ENCODE assay signal across 35 cellular contexts in the genomic region with DNA sequence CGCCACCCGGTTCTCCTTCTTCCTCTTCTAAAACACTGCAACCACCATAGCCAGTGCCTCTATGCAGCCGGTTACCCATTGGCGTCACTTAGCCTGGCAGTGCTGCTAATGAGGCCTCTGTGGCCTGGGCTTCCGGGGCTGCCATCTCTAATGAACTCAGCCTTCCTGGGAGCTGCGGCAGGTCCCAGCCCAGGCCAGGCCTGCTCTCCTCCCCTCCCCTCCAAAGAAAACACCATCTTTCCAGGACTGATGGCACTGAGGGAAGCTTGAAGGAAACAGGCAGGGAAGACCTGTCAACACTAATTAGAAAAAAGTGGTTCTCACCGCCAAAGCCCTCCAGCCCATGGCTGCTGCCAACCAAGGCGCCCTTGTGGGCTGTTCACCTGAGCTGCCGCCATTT.
"Had no signal": no experiment of that assay in that cellular context is flagged by ENCODE, and none has a peak within 500 bp of the region (broad histone marks: within the 10 kb centered on the region; RNA-seq: fewer than 3 reads in every experiment).

No MANE protein-coding gene starts in this region.

- H3K4me3 ChIP-seq: adrenal gland, body of pancreas, colonic mucosa, dorsolateral prefrontal cortex, esophagus muscularis mucosa, gastrocnemius medialis, heart left ventricle had no signal

- H3K27me3 ChIP-seq: adrenal gland, body of pancreas, colonic mucosa, dorsolateral prefrontal cortex, esophagus muscularis mucosa, foreskin keratinocyte, gastrocnemius medialis had no signal

- H3K36me3 ChIP-seq: adrenal gland, colonic mucosa, esophagus muscularis mucosa, gastrocnemius medialis, heart left ventricle had no signal

- H3K4me3 Mint-ChIP-seq: activated CD4-positive, alpha-beta memory T cell treated with anti-CD3 and anti-CD28 coated beads for 36 hours; activated CD4-positive, alpha-beta T cell treated with anti-CD3 and anti-CD28 coated beads for 36 hours; activated CD4-positive, alpha-beta T cell treated with anti-CD3 and anti-CD28 coated beads, Interleukin-2, amount 10 ng/mL, durations not matched to agents 24 days and 14 days; activated CD8-positive, alpha-beta memory T cell treated with anti-CD3 and anti-CD28 coated beads, Interleukin-2, amount 10 ng/mL, durations not matched to agents 7 days and 5 days; activated CD8-positive, alpha-beta T cell treated with anti-CD3 and anti-CD28 coated beads, Interleukin-2, amount 10 ng/mL, durations not matched to agents 7 days and 5 days; activated naive CD4-positive, alpha-beta T cell treated with anti-CD3 and anti-CD28 coated beads for 36 hours; activated naive CD4-positive, alpha-beta T cell treated with anti-CD3 and anti-CD28 coated beads, Interleukin-2, amount 50 U/mL, for 24 hours; activated naive CD8-positive, alpha-beta T cell treated with anti-CD3 and anti-CD28 coated beads for 36 hours; activated naive CD8-positive, alpha-beta T cell treated with anti-CD3 and anti-CD28 coated beads, Interleukin-2, amount 50 U/mL, for 24 hours; activated T-helper 1 cell treated with anti-CD3 and anti-CD28 coated beads, Interleukin-12 subunit alpha, Interleukin-12 subunit beta, Interleukin-2, Interleukin-4 antibody, amounts not matched to agents 30 ng/mL and 10 ng/mL and 1 ng/mL, durations not matched to agents 14 hours and 24 hours and 36 hours; endodermal cell; T-helper 17 cell; T-helper 2 cell treated with Interferon-gamma antibody and Interleukin-4, amounts not matched to agents 5 μg/mL and 100 μg/mL, for 36 hours had no signal

- H3K4me1 Mint-ChIP-seq: activated CD4-positive, alpha-beta T cell treated with anti-CD3 and anti-CD28 coated beads for 36 hours; activated naive CD4-positive, alpha-beta T cell treated with anti-CD3 and anti-CD28 coated beads, Interleukin-2, amount 50 U/mL, for 24 hours; activated naive CD8-positive, alpha-beta T cell treated with anti-CD3 and anti-CD28 coated beads, Interleukin-2, amount 50 U/mL, for 24 hours had no signal

- H3K4me1 ChIP-seq: adrenal gland, colonic mucosa, esophagus muscularis mucosa, foreskin keratinocyte, gastrocnemius medialis, heart left ventricle had no signal

- DNase-seq: activated CD4-positive, alpha-beta memory T cell treated with anti-CD3 and anti-CD28 coated beads for 36 hours; activated CD4-positive, alpha-beta T cell treated with anti-CD3 and anti-CD28 coated beads for 36 hours; activated CD4-positive, alpha-beta T cell treated with anti-CD3 and anti-CD28 coated beads, Interleukin-2, amount 10 ng/mL, durations not matched to agents 24 days and 14 days; activated CD4-positive, CD25-positive, alpha-beta regulatory T cell; activated CD4-positive, CD25-positive, alpha-beta regulatory T cell treated with anti-CD3 and anti-CD28 coated beads, Interleukin-2, amount 50 U/mL, for 72 hours; activated CD8-positive, alpha-beta memory T cell treated with anti-CD3 and anti-CD28 coated beads, Interleukin-2, amount 10 ng/mL, durations not matched to agents 7 days and 5 days; activated CD8-positive, alpha-beta memory T cell treated with anti-CD3 and anti-CD28 coated beads, Interleukin-2, amount 50 U/mL, for 4 hours; activated CD8-positive, alpha-beta T cell treated with anti-CD3 and anti-CD28 coated beads, Interleukin-2, amount 10 ng/mL, durations not matched to agents 7 days and 5 days; activated effector memory CD4-positive, alpha-beta T cell treated with anti-CD3 and anti-CD28 coated beads, Interleukin-2, amount 50 U/mL, for 16 hours; activated naive CD4-positive, alpha-beta T cell treated with anti-CD3 and anti-CD28 coated beads for 36 hours; activated naive CD8-positive, alpha-beta T cell treated with anti-CD3 and anti-CD28 coated beads for 36 hours; activated naive CD8-positive, alpha-beta T cell treated with anti-CD3 and anti-CD28 coated beads, Interleukin-2, amount 50 U/mL, for 24 hours; activated T-cell treated with anti-CD3 and anti-CD28 coated beads, Interleukin-2, amount 50 U/mL, for 1 hour; activated T-cell treated with anti-CD3 and anti-CD28 coated beads, Interleukin-2, amount 50 U/mL, for 48 hours; adrenal gland; amygdala; aorta; body of pancreas; caudate nucleus; colonic mucosa; dorsolateral prefrontal cortex; effector memory CD4-positive, alpha-beta T cell; endodermal cell; foreskin keratinocyte; gastrocnemius medialis; glutamatergic neuron; heart left ventricle; T-helper 1 cell; T-helper 17 cell; T1000 had no signal

- H3K9me3 Mint-ChIP-seq: activated CD4-positive, alpha-beta memory T cell treated with anti-CD3 and anti-CD28 coated beads for 36 hours; activated CD4-positive, alpha-beta T cell treated with anti-CD3 and anti-CD28 coated beads, Interleukin-2, amount 10 ng/mL, durations not matched to agents 24 days and 14 days; activated naive CD4-positive, alpha-beta T cell treated with anti-CD3 and anti-CD28 coated beads for 36 hours; activated naive CD4-positive, alpha-beta T cell treated with anti-CD3 and anti-CD28 coated beads, Interleukin-2, amount 50 U/mL, for 24 hours; activated naive CD8-positive, alpha-beta T cell treated with anti-CD3 and anti-CD28 coated beads for 36 hours; activated naive CD8-positive, alpha-beta T cell treated with anti-CD3 and anti-CD28 coated beads, Interleukin-2, amount 50 U/mL, for 24 hours; activated T-helper 1 cell treated with anti-CD3 and anti-CD28 coated beads, Interleukin-12 subunit alpha, Interleukin-12 subunit beta, Interleukin-2, Interleukin-4 antibody, amounts not matched to agents 30 ng/mL and 10 ng/mL and 1 ng/mL, durations not matched to agents 14 hours and 24 hours and 36 hours; activated T-helper 2 cell treated with anti-CD3 and anti-CD28 coated beads, Interferon-gamma antibody, Interleukin-2, Interleukin-4, amounts not matched to agents 10 μg/mL and 5 μg/mL and 100 μg/mL, durations not matched to agents 14 hours and 24 hours and 36 hours; endodermal cell; T-helper 2 cell treated with Interferon-gamma antibody and Interleukin-4, amounts not matched to agents 5 μg/mL and 100 μg/mL, for 36 hours had no signal

- ATAC-seq: activated CD4-positive, alpha-beta T cell treated with anti-CD3 and anti-CD28 coated beads for 36 hours; activated CD8-positive, alpha-beta memory T cell treated with anti-CD3 and anti-CD28 coated beads, Interleukin-2, amount 10 ng/mL, durations not matched to agents 7 days and 5 days; activated CD8-positive, alpha-beta T cell treated with anti-CD3 and anti-CD28 coated beads, Interleukin-2, amount 10 ng/mL, durations not matched to agents 7 days and 5 days; activated naive CD8-positive, alpha-beta T cell treated with anti-CD3 and anti-CD28 coated beads, Interleukin-2, amount 50 U/mL, for 24 hours; body of pancreas; foreskin keratinocyte; gastrocnemius medialis; heart left ventricle; T-helper 17 cell had no signal

- H3K36me3 Mint-ChIP-seq: activated CD4-positive, alpha-beta memory T cell treated with anti-CD3 and anti-CD28 coated beads for 36 hours; activated CD8-positive, alpha-beta memory T cell treated with anti-CD3 and anti-CD28 coated beads, Interleukin-2, amount 10 ng/mL, durations not matched to agents 7 days and 5 days; activated naive CD4-positive, alpha-beta T cell treated with anti-CD3 and anti-CD28 coated beads, Interleukin-2, amount 50 U/mL, for 24 hours; activated naive CD8-positive, alpha-beta T cell treated with anti-CD3 and anti-CD28 coated beads for 36 hours had no signal

- H3K27ac ChIP-seq: adrenal gland, body of pancreas, colonic mucosa, dorsolateral prefrontal cortex, esophagus muscularis mucosa, foreskin keratinocyte, gastrocnemius medialis, heart left ventricle had no signal

- H3K9me3 ChIP-seq: adrenal gland, body of pancreas, colonic mucosa, esophagus muscularis mucosa, gastrocnemius medialis, heart left ventricle had no signal

- H3K27ac Mint-ChIP-seq: activated CD4-positive, alpha-beta memory T cell treated with anti-CD3 and anti-CD28 coated beads for 36 hours; activated CD4-positive, alpha-beta T cell treated with anti-CD3 and anti-CD28 coated beads for 36 hours; activated CD4-positive, alpha-beta T cell treated with anti-CD3 and anti-CD28 coated beads, Interleukin-2, amount 10 ng/mL, durations not matched to agents 24 days and 14 days; activated CD8-positive, alpha-beta memory T cell treated with anti-CD3 and anti-CD28 coated beads, Interleukin-2, amount 10 ng/mL, durations not matched to agents 7 days and 5 days; activated CD8-positive, alpha-beta T cell treated with anti-CD3 and anti-CD28 coated beads, Interleukin-2, amount 10 ng/mL, durations not matched to agents 7 days and 5 days; activated naive CD4-positive, alpha-beta T cell treated with anti-CD3 and anti-CD28 coated beads for 36 hours; activated naive CD4-positive, alpha-beta T cell treated with anti-CD3 and anti-CD28 coated beads, Interleukin-2, amount 50 U/mL, for 24 hours; activated naive CD8-positive, alpha-beta T cell treated with anti-CD3 and anti-CD28 coated beads for 36 hours; activated naive CD8-positive, alpha-beta T cell treated with anti-CD3 and anti-CD28 coated beads, Interleukin-2, amount 50 U/mL, for 24 hours; activated T-helper 1 cell treated with anti-CD3 and anti-CD28 coated beads, Interleukin-12 subunit alpha, Interleukin-12 subunit beta, Interleukin-2, Interleukin-4 antibody, amounts not matched to agents 30 ng/mL and 10 ng/mL and 1 ng/mL, durations not matched to agents 14 hours and 24 hours and 36 hours; activated T-helper 2 cell treated with anti-CD3 and anti-CD28 coated beads, Interferon-gamma antibody, Interleukin-2, Interleukin-4, amounts not matched to agents 10 μg/mL and 5 μg/mL and 100 μg/mL, durations not matched to agents 14 hours and 24 hours and 36 hours; endodermal cell; T-helper 17 cell; T-helper 2 cell treated with Interferon-gamma antibody and Interleukin-4, amounts not matched to agents 5 μg/mL and 100 μg/mL, for 36 hours had no signal

- H3K27me3 Mint-ChIP-seq: activated CD4-positive, alpha-beta T cell treated with anti-CD3 and anti-CD28 coated beads for 36 hours; activated CD4-positive, alpha-beta T cell treated with anti-CD3 and anti-CD28 coated beads, Interleukin-2, amount 10 ng/mL, durations not matched to agents 24 days and 14 days; activated CD8-positive, alpha-beta memory T cell treated with anti-CD3 and anti-CD28 coated beads, Interleukin-2, amount 10 ng/mL, durations not matched to agents 7 days and 5 days had no signal
